Comparison of ENCODE assay signal across 8 cellular contexts in the genomic region with DNA sequence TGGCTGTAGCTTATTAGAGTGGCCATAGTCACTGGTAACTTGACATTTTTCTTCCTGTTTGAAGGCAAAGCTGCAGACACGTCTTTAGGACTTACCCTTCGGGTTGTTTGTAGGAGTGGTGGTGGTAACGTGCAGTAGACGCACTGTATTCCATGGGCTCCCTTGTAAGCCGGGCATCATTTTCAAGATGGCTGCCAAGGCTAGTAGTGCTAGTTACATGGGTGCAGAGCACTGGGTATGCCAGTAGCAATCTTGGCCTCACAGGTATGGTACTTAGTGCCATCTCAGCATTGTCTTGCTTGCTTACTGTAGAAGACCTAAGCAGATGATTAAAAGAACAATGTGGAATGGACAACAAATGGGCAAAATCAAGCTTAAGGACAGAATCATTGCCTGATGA. TPM values are rescaled to one million over a fixed set of nuclear protein-coding genes. Genes with fewer than 3 reads are reported as not detected.
DNase-seq lines count a peak whose midpoint lies in the region; ATAC-seq and TF ChIP-seq lines count a peak whose summit lies in the region.

No MANE protein-coding gene starts in this region.

- H3K9me3 Mint-ChIP-seq in activated CD8-positive, alpha-beta memory T cell treated with anti-CD3 and anti-CD28 coated beads, Interleukin-2, amount 10 ng/mL, durations not matched to agents 7 days and 5 days (ENCODE audit: low read depth) = no peaks in the 10 kb centered on the region

- H3K36me3 Mint-ChIP-seq in activated CD8-positive, alpha-beta memory T cell treated with anti-CD3 and anti-CD28 coated beads, Interleukin-2, amount 10 ng/mL, durations not matched to agents 7 days and 5 days = peaks cover 46% of the 10 kb centered on the region

- CTCF ChIA-PET in activated CD8-positive, alpha-beta memory T cell treated with anti-CD3 and anti-CD28 coated beads, Interleukin-2, amount 10 ng/mL, durations not matched to agents 7 days and 5 days (lab: Charles Lee) = interaction anchor here (1.4 kb wide), 1 partner anchor 53 kb away, joined by 4 read pairs; no protein-coding TSS in a partner anchor

- H3K27ac ChIP-seq in SJCRH30 (no peak overlapping the region), osteoblast (ENCODE audit: low read depth, low read length) (peak overlapping the region; percentile 57)

- H3K4me1 Mint-ChIP-seq in activated CD8-positive, alpha-beta memory T cell treated with anti-CD3 and anti-CD28 coated beads, Interleukin-2, amount 10 ng/mL, durations not matched to agents 7 days and 5 days = peaks cover 68% of the 10 kb centered on the region

- H3K36me3 ChIP-seq in SJCRH30 (peaks cover 60% of the 10 kb centered on the region), osteoblast (ENCODE audit: insufficient read depth, low read length) (peaks cover 24% of the 10 kb centered on the region)

- no peaks in the 10 kb centered on the region for H3K9me3 ChIP-seq in SJCRH30 (replicated peaks)
- H3K9me3 ChIP-seq in osteoblast (ENCODE audit: low read depth, low read length) = no peaks in the 10 kb centered on the region

- H3K4me1 ChIP-seq in SJCRH30 = peaks cover 22% of the 10 kb centered on the region
- H3K4me1 ChIP-seq in osteoblast (ENCODE audit: insufficient read depth, low read length) = peaks cover 48% of the 10 kb centered on the region

- peak overlapping the region; percentile 79 for H3K4me2 ChIP-seq in osteoblast (ENCODE audit: insufficient read depth, low read length)

- H3K79me2 ChIP-seq in osteoblast (ENCODE audit: insufficient read depth, low read length) = peaks cover 69% of the 10 kb centered on the region

- peak overlapping the region; percentile 91 for H3K27ac Mint-ChIP-seq in activated CD8-positive, alpha-beta memory T cell treated with anti-CD3 and anti-CD28 coated beads, Interleukin-2, amount 10 ng/mL, durations not matched to agents 7 days and 5 days

- peak overlapping the region; percentile 96 for H3K4me3 Mint-ChIP-seq in activated CD8-positive, alpha-beta memory T cell treated with anti-CD3 and anti-CD28 coated beads, Interleukin-2, amount 10 ng/mL, durations not matched to agents 7 days and 5 days

- TF ChIP-seq CTCF in osteoblast (IDR thresholded peaks at IDR 0.05; ENCODE audit: extremely low read depth, low read depth, low read length) = no peak

- H3K4me3 ChIP-seq in SJCRH30 = peak overlapping the region; percentile 88
- peak overlapping the region; percentile 90 for H3K4me3 ChIP-seq in osteoblast (ENCODE audit: insufficient read depth, low read length)

- H3K27me3 ChIP-seq in SJCRH30 (no peaks in the 10 kb centered on the region), osteoblast (ENCODE audit: insufficient read depth, low read length) (no peaks in the 10 kb centered on the region)

- H3K27me3 Mint-ChIP-seq in activated CD8-positive, alpha-beta memory T cell treated with anti-CD3 and anti-CD28 coated beads, Interleukin-2, amount 10 ng/mL, durations not matched to agents 7 days and 5 days = no peaks in the 10 kb centered on the region

- no peak overlapping the region for H2AFZ ChIP-seq in osteoblast (ENCODE audit: low read length)

- peaks cover 57% of the 10 kb centered on the region for H4K20me1 ChIP-seq in osteoblast (ENCODE audit: insufficient read depth, low read length)

- ATAC-seq in activated CD8-positive, alpha-beta memory T cell treated with anti-CD3 and anti-CD28 coated beads, Interleukin-2, amount 10 ng/mL, durations not matched to agents 7 days and 5 days = no peak
- no peak for ATAC-seq in HG02938 (IDR thresholded peaks at IDR 0.05; ENCODE audit: unreplicated experiment)
- no peak for ATAC-seq in GM19395 (IDR thresholded peaks at IDR 0.05; ENCODE audit: unreplicated experiment)
- ATAC-seq in HG03520 (IDR thresholded peaks at IDR 0.05; ENCODE audit: unreplicated experiment) = no peak

- peak; percentile 54 for DNase-seq in activated CD8-positive, alpha-beta memory T cell treated with anti-CD3 and anti-CD28 coated beads, Interleukin-2, amount 10 ng/mL, durations not matched to agents 7 days and 5 days
- no peak for DNase-seq in activated CD8-positive, alpha-beta memory T cell treated with anti-CD3 and anti-CD28 coated beads, Interleukin-2, amount 50 U/mL, for 48 hours
- DNase-seq in SJCRH30 (peak in 1 of 2 experiments; percentile 33), dermis blood vessel endothelial cell (peak; percentile 22), osteoblast (ENCODE audit: insufficient read length, low spot score, missing footprints) (no peak)

RNA-seq across cellular contexts. Expression of gene YBX1, which starts 1.9 kb away (rescaled TPM):
- total RNA-seq in activated CD8-positive, alpha-beta memory T cell treated with anti-CD3 and anti-CD28 coated beads, Interleukin-2, amount 10 ng/mL, durations not matched to agents 7 days and 5 days = 100 to 1,000 TPM; 731 to 790 TPM
- total RNA-seq in SJCRH30 (2014; rRNA removed; shearing (Covaris generic)) = 2,043 and 2,077 TPM in 2 replicates
- total RNA-seq in dermis blood vessel endothelial cell = 555 and 1,168 TPM in 2 replicates
- 481 and 491 TPM in 2 replicates for total RNA-seq in osteoblast

RNA-seq across cellular contexts. Expression of gene PPIH, which starts 25.9 kb away (rescaled TPM):
- total RNA-seq in activated CD8-positive, alpha-beta memory T cell treated with anti-CD3 and anti-CD28 coated beads, Interleukin-2, amount 10 ng/mL, durations not matched to agents 7 days and 5 days = 100 to 1,000 TPM in 1 of 2 experiments, 10 to 100 TPM in 1; 93.7 to 104 TPM
- total RNA-seq in SJCRH30 (2014; rRNA removed; shearing (Covaris generic)) = 104 TPM in 2 replicates
- 22.6 and 26.8 TPM in 2 replicates for total RNA-seq in dermis blood vessel endothelial cell
- total RNA-seq in osteoblast = 17.4 and 18.3 TPM in 2 replicates

RNA-seq across cellular contexts. Expression of gene CLDN19, which starts 55.9 kb away (rescaled TPM):
- total RNA-seq in activated CD8-positive, alpha-beta memory T cell treated with anti-CD3 and anti-CD28 coated beads, Interleukin-2, amount 10 ng/mL, durations not matched to agents 7 days and 5 days = not detected
- total RNA-seq in SJCRH30 (2014; rRNA removed; shearing (Covaris generic)) = 0.12 and 0.23 TPM in 2 replicates
- total RNA-seq in dermis blood vessel endothelial cell = 0.05 TPM in 1 of 2 replicates, not detected in the other
- not detected in 2 replicates for total RNA-seq in osteoblast

Comparison
In these comparisons a context has a peak if more than half of its experiments do, and no peak if none do; other contexts are left out.
1. DNase-seq: peak in activated CD8-positive, alpha-beta memory T cell treated with anti-CD3 and anti-CD28 coated beads, Interleukin-2, amount 10 ng/mL, durations not matched to agents 7 days and 5 days (single experiment) and dermis blood vessel endothelial cell (single experiment); none in activated CD8-positive, alpha-beta memory T cell treated with anti-CD3 and anti-CD28 coated beads, Interleukin-2, amount 50 U/mL, for 48 hours (single experiment) and osteoblast (single experiment).